8 cellular contexts compared by ENCODE assay signal in genomic region chr10:18651324-18652007, GRCh38. TPM values are rescaled to one million over a fixed set of nuclear protein-coding genes. Genes with fewer than 3 reads are reported as not detected.
DNase-seq lines count a peak whose midpoint lies in the region; ATAC-seq, FAIRE-seq and TF ChIP-seq lines count a peak whose summit lies in the region.

Gene NSUN6, minus strand, starts transcription at chr10:18651587. Its CDS starts 384 bp downstream, at chr10:18651203.

- peak; percentile 97 for FAIRE-seq in GM12891 (lab: Jason Lieb, UNC)

- no peaks in the 10 kb centered on the region for H3K36me3 ChIP-seq in adrenal gland (replicated peaks in 1 of 2)
- peaks cover 12% of the 10 kb centered on the region for H3K36me3 ChIP-seq in left ventricle myocardium inferior
- no peaks in the 10 kb centered on the region for H3K36me3 ChIP-seq in urinary bladder (ENCODE audit: insufficient read depth)

- intact Hi-C loops in T-helper 1 cell treated with Interleukin-12 subunit alpha and Interleukin-12 subunit beta and Interleukin-4 antibody, amounts not matched to agents 30 ng/mL and 1 ng/mL, for 36 hours (cut with micrococcal nuclease), result loop anchor here (1.0 to 10.0 kb wide), 10 partner anchors 8 to 1834 kb away; partner anchors contain the start of genes ARL5B, RSU1, ST8SIA6 and STAM
- intact Hi-C loops in adrenal gland (cut with DNase I) (no loop called here), left ventricle myocardium inferior (cut with micrococcal nuclease) (no loop called here)

- H3K4me3 Mint-ChIP-seq in progenitor cell of endocrine pancreas (ENCODE audit: low read depth), result peak within 1 kb of the TSS; percentile 95

- peak within 1 kb of the TSS; percentile 80 to 97 (median 93) for H3K27ac ChIP-seq in adrenal gland
- H3K27ac ChIP-seq in left ventricle myocardium inferior (replicated peaks), result peak within 1 kb of the TSS; percentile 86
- peak within 1 kb of the TSS; percentile 90 for H3K27ac ChIP-seq in urinary bladder (ENCODE audit: low read depth)

- TF ChIP-seq POLR2A in GM12891 (IDR thresholded peaks at IDR 0.05; ENCODE audit: low read depth, low read length), result peak; percentile 91
- TF ChIP-seq POLR2A in adrenal gland (IDR thresholded peaks at IDR 0.05), result peak; percentile 51 to 78

- H3K9me3 ChIP-seq in adrenal gland (replicated peaks in 1 of 3) (no peaks in the 10 kb centered on the region), left ventricle myocardium inferior (replicated peaks) (no peaks in the 10 kb centered on the region)

- DNase-seq in GM12891 (ENCODE audit: insufficient read length, low spot score) (peak; percentile 49), NCI-H1417 (lab: John Stamatoyannopoulos, UW) (peak; percentile 72 to 84 (median 81)), adrenal gland (peak; percentile 91 to 96 (median 93)), left ventricle myocardium inferior (peak; percentile 90), progenitor cell of endocrine pancreas (ENCODE audit: low spot score, unreplicated experiment) (peak; percentile 80)

- H3K9me3 Mint-ChIP-seq in progenitor cell of endocrine pancreas (ENCODE audit: low read depth), result no peaks in the 10 kb centered on the region

- no peaks in the 10 kb centered on the region for H3K27me3 ChIP-seq in adrenal gland
- H3K27me3 ChIP-seq in left ventricle myocardium inferior (ENCODE audit: low read depth), result no peaks in the 10 kb centered on the region

- H3K4me1 ChIP-seq in adrenal gland (replicated peaks in 1 of 2) (peaks cover 17 to 18% of the 10 kb centered on the region in 2 donors), left ventricle myocardium inferior (peaks cover 32% of the 10 kb centered on the region), urinary bladder (ENCODE audit: insufficient read depth) (no peaks in the 10 kb centered on the region)

- no peak for TF ChIP-seq CTCF in adrenal gland (IDR thresholded peaks at IDR 0.05)
- TF ChIP-seq CTCF in left ventricle myocardium inferior (IDR thresholded peaks at IDR 0.05; ENCODE audit: borderline replicate concordance), result peak; percentile 31
- no peak for TF ChIP-seq CTCF in progenitor cell of endocrine pancreas (IDR thresholded peaks at IDR 0.05; ENCODE audit: unreplicated experiment)

- H3K27ac Mint-ChIP-seq in progenitor cell of endocrine pancreas, result peak within 1 kb of the TSS; percentile 98

- H3K36me3 Mint-ChIP-seq in progenitor cell of endocrine pancreas (ENCODE audit: insufficient read depth), result no peaks in the 10 kb centered on the region

- H3K4me1 Mint-ChIP-seq in progenitor cell of endocrine pancreas (ENCODE audit: low read depth), result peaks cover 20% of the 10 kb centered on the region

- 0 to 1% (median 1%) methylated on average over 38 to 39 of the region's 39 CpGs for WGBS in adrenal gland, 4 donors
- WGBS in urinary bladder, result under 1% methylated on average over 39 of the region's 39 CpGs

- H3K27me3 Mint-ChIP-seq in progenitor cell of endocrine pancreas, result no peaks in the 10 kb centered on the region

- ATAC-seq in HG02678 (IDR thresholded peaks at IDR 0.05; ENCODE audit: unreplicated experiment), result peak; percentile 99

- peak within 1 kb of the TSS; percentile 60 to 96 (median 80) for H3K4me3 ChIP-seq in adrenal gland
- H3K4me3 ChIP-seq in left ventricle myocardium inferior, result peak within 1 kb of the TSS; percentile 78
- H3K4me3 ChIP-seq in urinary bladder (ENCODE audit: low read depth, low read length), result peak within 1 kb of the TSS; percentile 69

TF ChIP-seq in GM12891, 5 proteins besides CTCF, POLR2A, EP300 and RAD21:
- TF ChIP-seq POU2F2 (IDR thresholded peaks at IDR 0.05; ENCODE audit: low read depth, low read length), result peak; percentile 78; the same call in 1 of the 2 replicates
- no peak for TF ChIP-seq SPI1 (IDR thresholded peaks at IDR 0.05; ENCODE audit: low read depth, low read length)
- no peak for TF ChIP-seq PAX5 (IDR thresholded peaks at IDR 0.05; ENCODE audit: insufficient read depth, low read length, severe bottlenecking)
- TF ChIP-seq TAF1 (IDR thresholded peaks at IDR 0.05; ENCODE audit: low read depth, low read length), result peak; percentile 63
- peak; percentile 85 for TF ChIP-seq POLR2AphosphoS5 (IDR thresholded peaks at IDR 0.05; ENCODE audit: low read depth, low read length)

RNA-seq across cellular contexts. Expression of gene NSUN6, which starts in this region (rescaled TPM):
- polyA plus RNA-seq in GM12891 (2012; ENCODE audit: low read depth, missing spikeins), result 6.5 TPM
- 15.2 and 17.3 TPM in 2 replicates for total RNA-seq in T-helper 1 cell treated with Interleukin-12 subunit alpha and Interleukin-12 subunit beta and Interleukin-4 antibody, amounts not matched to agents 30 ng/mL and 1 ng/mL, for 36 hours
- total RNA-seq in adrenal gland, result 10 to 100 TPM in 5 of 8 donors, 1 to 10 TPM in 3; 5.1 to 24.7 (median 12.9) TPM
- polyA plus RNA-seq in adrenal gland, result 10 to 100 TPM; 14.9 to 33.3 (median 24.7) TPM
- 7.9 TPM for total RNA-seq in left ventricle myocardium inferior
- total RNA-seq in progenitor cell of endocrine pancreas, result 16.6 and 17.3 TPM in 2 replicates
- 42.0 TPM for total RNA-seq in urinary bladder
- polyA plus RNA-seq in urinary bladder, result 6.0 TPM

Comparison
In these comparisons a context has a peak if more than half of its experiments do, and no peak if none do; other contexts are left out.
1. Peak in every context shown above with its lines: DNase-seq, ATAC-seq, H3K4me3 ChIP-seq and H3K27ac ChIP-seq.